16 cellular contexts compared by ENCODE assay signal in genomic region chr14:54085841-54086240, GRCh38.
"Had no signal": no experiment of that assay in that cellular context is flagged by ENCODE, and none has a peak within 500 bp of the region (broad histone marks: within the 10 kb centered on the region; RNA-seq: fewer than 3 reads in every experiment).

No MANE protein-coding gene starts in this region.

- H3K4me3 Mint-ChIP-seq: activated naive CD8-positive, alpha-beta T cell; activated T-cell treated with anti-CD3 and anti-CD28 coated beads, Interleukin-2, amount 50 U/mL, for 24 hours; memory B cell; neural crest cell had no signal

- H3K4me1 ChIP-seq: esophagus squamous epithelium, gastroesophageal sphincter, left ventricle myocardium inferior, stomach had no signal

- H3K36me3 ChIP-seq: esophagus squamous epithelium, gastroesophageal sphincter, left ventricle myocardium inferior, ovary, stomach, thoracic aorta had no signal

- DNase-seq: activated CD4-positive, alpha-beta T cell treated with anti-CD3 and anti-CD28 coated beads, Interleukin-2, amount 50 U/mL, for 4 hours; activated CD4-positive, CD25-positive, alpha-beta regulatory T cell treated with anti-CD3 and anti-CD28 coated beads, Interleukin-2, amount 50 U/mL, for 72 hours; activated effector memory CD4-positive, alpha-beta T cell treated with Interleukin-2 at 50 U/mL for 16 hours; activated T-cell treated with anti-CD3 and anti-CD28 coated beads, Interleukin-2, amount 50 U/mL, for 24 hours; dorsolateral prefrontal cortex; esophagus squamous epithelium; kidney; left ventricle myocardium inferior; ovary; stomach; SW 1271 had no signal

- H3K9me3 ChIP-seq: esophagus squamous epithelium, gastroesophageal sphincter, ovary, stomach, thoracic aorta had no signal

- H3K4me1 Mint-ChIP-seq: memory B cell, neural crest cell had no signal

- H3K36me3 Mint-ChIP-seq: activated naive CD8-positive, alpha-beta T cell; memory B cell had no signal

- H3K9me3 Mint-ChIP-seq: activated T-cell treated with anti-CD3 and anti-CD28 coated beads, Interleukin-2, amount 50 U/mL, for 24 hours; memory B cell had no signal

- H3K27ac ChIP-seq: dorsolateral prefrontal cortex, gastroesophageal sphincter, left ventricle myocardium inferior, ovary, thoracic aorta had no signal

- H3K27ac Mint-ChIP-seq: activated naive CD8-positive, alpha-beta T cell; activated T-cell treated with anti-CD3 and anti-CD28 coated beads, Interleukin-2, amount 50 U/mL, for 24 hours; memory B cell had no signal

- H3K27me3 ChIP-seq: esophagus squamous epithelium, gastroesophageal sphincter, ovary, stomach had no signal

- H3K4me3 ChIP-seq: dorsolateral prefrontal cortex, esophagus squamous epithelium, gastroesophageal sphincter, left ventricle myocardium inferior, ovary, stomach, thoracic aorta had no signal
